ENCODE assay signal across 8 cellular contexts in the genomic region with DNA sequence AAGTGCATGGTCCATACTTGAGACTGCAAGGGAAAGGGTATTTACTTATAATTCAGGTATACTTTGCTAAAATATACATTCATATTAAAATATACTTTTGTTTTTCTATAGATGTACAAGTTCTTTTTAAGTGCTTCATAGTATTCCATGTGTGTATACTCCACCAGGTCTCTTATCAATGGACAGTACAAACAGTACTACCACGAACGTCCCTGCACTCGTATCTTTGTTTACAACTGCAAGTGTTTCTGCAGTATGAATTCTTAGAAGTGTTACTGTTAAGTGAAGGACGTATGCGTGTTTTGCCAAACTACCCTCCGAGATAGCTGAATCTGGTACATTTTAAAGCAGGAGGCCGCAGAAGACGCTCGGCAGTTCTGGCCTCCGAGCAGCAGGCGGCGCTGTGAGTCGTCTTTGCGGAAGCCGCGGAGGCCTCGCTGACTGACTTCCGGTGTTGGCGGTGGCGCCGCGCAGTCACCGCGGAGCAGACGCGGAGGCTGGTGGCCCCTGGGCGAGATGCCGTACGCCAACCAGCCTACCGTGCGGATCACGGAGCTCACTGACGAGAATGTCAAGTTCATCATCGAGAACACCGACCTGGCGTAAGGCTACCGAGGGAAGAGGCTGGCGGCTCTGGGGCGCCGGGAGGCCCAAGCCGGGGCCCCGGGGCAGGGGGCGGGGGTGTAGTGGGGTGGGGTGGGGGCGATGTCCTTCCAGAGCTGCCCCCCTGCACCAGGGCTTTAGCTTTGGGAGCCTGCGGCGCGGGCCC. TPM values are rescaled to one million over a fixed set of nuclear protein-coding genes. Genes with fewer than 3 reads are reported as not detected.
DNase-seq lines count a peak whose midpoint lies in the region; ATAC-seq lines count a peak whose summit lies in the region.

TSS of gene POLR2C (plus strand) at position 471 of the 769 bp plus-strand sequence. CDS start at position 517, 46 bp downstream.

- ATAC-seq in GM19455 (IDR thresholded peaks at IDR 0.05; ENCODE audit: unreplicated experiment): peak; percentile 81

- no peaks in the 10 kb centered on the region for H3K9me3 ChIP-seq in NT2/D1 (ENCODE audit: insufficient read depth, low read length)

- peak; percentile 68 for DNase-seq in COLO829 (ENCODE audit: low spot score)
- peak; percentile 94 for DNase-seq in HPDE6-E6E7 (ENCODE audit: extremely low spot score)
- peak; percentile 87 for DNase-seq in NT2/D1 (ENCODE audit: low read depth, low spot score)
- DNase-seq in activated CD8-positive, alpha-beta memory T cell treated with anti-CD3 and anti-CD28 coated beads, Interleukin-2, amount 50 U/mL, for 1 hour (ENCODE audit: extremely low read depth): peak; percentile 69
- DNase-seq in midbrain (lab: John Stamatoyannopoulos, UW): peak; percentile 86
- peak; percentile 85 to 91 for DNase-seq in stimulated activated CD8-positive, alpha-beta memory T cell treated with anti-CD3 and anti-CD28 coated beads, Interleukin-2, amount 100 ng/mL, for 1 hour (ENCODE audit: low read depth in 2 of 2)

- no peaks in the 10 kb centered on the region for H3K27me3 ChIP-seq in NT2/D1 (ENCODE audit: insufficient read depth, insufficient read length)

- in situ Hi-C loops in endometrial microvascular endothelial cells (cut with HindIII; ENCODE audit: inconsistent ontology term, low pct_unique_long_range_greater_than_20kb, low sequenced_read_pairs): no loop called here

- peaks cover 3% of the 10 kb centered on the region for H3K4me1 ChIP-seq in NT2/D1 (ENCODE audit: insufficient read depth, insufficient read length)

- peak within 1 kb of the TSS; percentile 94 for H3K9ac ChIP-seq in NT2/D1 (ENCODE audit: insufficient read length, low read depth)

- H3K36me3 ChIP-seq in NT2/D1 (ENCODE audit: insufficient read depth, insufficient read length, low read length): peaks cover 85% of the 10 kb centered on the region

- H3K4me3 ChIP-seq in NT2/D1 (ENCODE audit: insufficient read length, low read depth): peak within 1 kb of the TSS; percentile 90

RNA-seq across cellular contexts. Expression of gene POLR2C, which starts in this region (rescaled TPM):
- 114 TPM for total RNA-seq in endometrial microvascular endothelial cells (ENCODE audit: inconsistent ontology term)

Comparison
In these comparisons a context has a peak if more than half of its experiments do, and no peak if none do; other contexts are left out.
1. Peak in every context shown above with its lines: DNase-seq, ATAC-seq and H3K4me3 ChIP-seq.